7 cellular contexts compared by ENCODE assay signal in the genomic region with DNA sequence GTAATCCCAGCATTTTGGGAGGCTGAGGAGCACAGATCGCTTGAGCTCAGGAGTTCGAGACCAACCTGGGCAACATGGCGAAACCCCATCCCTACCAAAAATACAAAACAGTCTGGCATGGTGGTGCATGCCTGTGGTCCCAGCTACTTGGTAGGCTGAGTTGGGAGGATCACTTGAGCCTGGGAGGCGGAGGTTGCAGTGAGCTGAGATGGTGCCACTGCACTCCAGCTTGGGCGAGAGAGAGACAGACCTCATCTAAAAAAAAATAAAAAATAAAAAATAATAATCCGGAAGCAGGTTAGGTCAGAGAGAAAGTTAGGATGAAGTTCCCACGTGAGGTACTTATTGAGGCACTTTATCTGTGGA. TPM values are rescaled to one million over a fixed set of nuclear protein-coding genes. Genes with fewer than 3 reads are reported as not detected.
DNase-seq lines count a peak whose midpoint lies in the region; ATAC-seq and TF ChIP-seq lines count a peak whose summit lies in the region.
"Not testable (repeated sequence)": the region's sequence is repeated elsewhere in the genome, so short reads cannot be mapped to it uniquely, and the experiment has no call there.
"Had no signal": no experiment of that assay in that cellular context is flagged by ENCODE, and none has a peak within 500 bp of the region (broad histone marks: within the 10 kb centered on the region; RNA-seq: fewer than 3 reads in every experiment).

No MANE protein-coding gene starts in this region.

- H3K4me3 Mint-ChIP-seq in brain (peak overlapping the region; percentile 87 to 99 (median 97)), nephron (peak overlapping the region; percentile 94 to 98 (median 95))

- peak overlapping the region; percentile 88 for H3K4me2 ChIP-seq in SK-N-SH

- CTCF ChIA-PET in SK-N-SH (lab: Yijun Ruan, JAX), result interaction anchor here (0.6 to 5.4 kb wide), 29 partner anchors 8 to 218 kb away, joined by 3 to 51 read pairs (median 4); a partner anchor contains a TSS

- H3K36me3 ChIP-seq in GM06990 (ENCODE audit: control insufficient read depth, insufficient read depth, low read length) (peaks cover 11% of the 10 kb centered on the region), SK-N-SH (replicated peaks in 1 of 2; ENCODE audit: control insufficient read depth in 1 of 2, insufficient read depth in 2 of 2, low read length in 1 of 2) (peaks cover 9 to 30% of the 10 kb centered on the region in 2 experiments), heart left ventricle (peaks cover under 1 to 31% (median 28%) of the 10 kb centered on the region in 9 donors), thymus (ENCODE audit: control insufficient read depth, insufficient read depth) (peaks cover 27% of the 10 kb centered on the region)

- not testable (repeated sequence) for TF ChIP-seq RAD21 in SK-N-SH (IDR thresholded peaks at IDR 0.05; ENCODE audit: low read length)

- peaks cover 26% of the 10 kb centered on the region for H3K36me3 Mint-ChIP-seq in brain
- H3K36me3 Mint-ChIP-seq in nephron (ENCODE audit: low read depth), result peaks cover 29% of the 10 kb centered on the region

- peak overlapping the region; percentile 93 to 99 (median 97) for H3K27ac Mint-ChIP-seq in brain
- H3K27ac Mint-ChIP-seq in nephron, result peak overlapping the region; percentile 95 to 98 (median 98)

- H3K9me3 Mint-ChIP-seq in brain, nephron: not testable (repeated sequence)

- not testable (repeated sequence) for DNase-seq in GM06990 (ENCODE audit: extremely low read depth, insufficient read length); SK-N-SH; heart left ventricle

- peak overlapping the region; percentile 89 for H3K9ac ChIP-seq in SK-N-SH

- peak overlapping the region; percentile 93 for H2AFZ ChIP-seq in SK-N-SH (ENCODE audit: low read depth)

- H3K27ac ChIP-seq in SK-N-SH (ENCODE audit: low read depth in 2 of 2, low read length in 1 of 2), result peak overlapping the region; percentile 87 to 91
- peak overlapping the region; percentile 90 to 100 (median 98) for H3K27ac ChIP-seq in heart left ventricle
- peak overlapping the region; percentile 97 for H3K27ac ChIP-seq in thymus (ENCODE audit: low read depth)

- H3K4me1 ChIP-seq in SK-N-SH (ENCODE audit: control insufficient read depth in 1 of 2, insufficient read depth in 2 of 2, low read depth in 1 of 2, low read length in 1 of 2), result peaks cover 18 to 22% of the 10 kb centered on the region in 2 experiments
- peaks cover 0 to 29% (median 14%) of the 10 kb centered on the region in 12 donors for H3K4me1 ChIP-seq in heart left ventricle
- H3K4me1 ChIP-seq in thymus (ENCODE audit: control insufficient read depth, insufficient read depth, low read length), result not testable (repeated sequence)

- peaks cover 22% of the 10 kb centered on the region for H4K20me1 ChIP-seq in SK-N-SH (ENCODE audit: insufficient read depth)

- not testable (repeated sequence) for ATAC-seq in heart left ventricle

- TF ChIP-seq POLR2A in heart left ventricle (IDR thresholded peaks at IDR 0.05), result not testable (repeated sequence)

- not testable (repeated sequence) for H3K9me2 ChIP-seq in SK-N-SH

- POLR2A ChIA-PET in SK-N-SH (lab: Yijun Ruan, JAX), result interaction anchor here (0.6 to 2.3 kb wide), 20 partner anchors 10 to 241 kb away, joined by 3 to 23 read pairs (median 4); a partner anchor contains a TSS

- peaks cover 43% of the 10 kb centered on the region for H3F3A ChIP-seq in SK-N-SH (replicated peaks; ENCODE audit: insufficient read depth)

- not testable (repeated sequence) for H3K9me3 ChIP-seq in SK-N-SH; heart left ventricle; thymus (ENCODE audit: control insufficient read depth)

- H3K27me3 ChIP-seq in GM06990 (replicated peaks; ENCODE audit: control insufficient read depth, insufficient read depth, low read length); SK-N-SH (ENCODE audit: insufficient read depth); heart left ventricle; thymus (ENCODE audit: control insufficient read depth, insufficient read depth): not testable (repeated sequence)

- WGBS in SK-N-SH (ENCODE audit: low lambda C conversion rate), result 64% methylated on average over 7 of the region's 7 CpGs
- WGBS in heart left ventricle, 4 donors, result 37 to 44% (median 40%) methylated on average over 7 of the region's 7 CpGs
- WGBS in thymus, result 44% methylated on average over 7 of the region's 7 CpGs

- H3K4me3 ChIP-seq in GM06990 (replicated peaks; ENCODE audit: low read depth, low read length), result peak overlapping the region; percentile 69
- H3K4me3 ChIP-seq in SK-N-SH (ENCODE audit: low read depth in 2 of 2, low read length in 1 of 2), result peak overlapping the region; percentile 77 to 79
- H3K4me3 ChIP-seq in heart left ventricle, result peak overlapping the region; percentile 80 to 99 (median 94)
- peak overlapping the region; percentile 87 for H3K4me3 ChIP-seq in thymus (ENCODE audit: low read length)

- TF ChIP-seq CTCF in GM06990 (IDR thresholded peaks at IDR 0.05; ENCODE audit: insufficient read depth, low read length, poor library complexity, severe bottlenecking); SK-N-SH (IDR thresholded peaks at IDR 0.05); brain (conservative IDR thresholded peaks at IDR 0.05); heart left ventricle (IDR thresholded peaks at IDR 0.05); nephron (IDR thresholded peaks at IDR 0.05; ENCODE audit: unreplicated experiment in 3 of 3): not testable (repeated sequence)

- H3K4me1 Mint-ChIP-seq in brain (peaks cover 50% of the 10 kb centered on the region), nephron (peaks cover 32% of the 10 kb centered on the region)

- peaks cover 27% of the 10 kb centered on the region for H3K79me2 ChIP-seq in SK-N-SH (ENCODE audit: insufficient read depth)

- H3K27me3 Mint-ChIP-seq in brain; nephron (ENCODE audit: low read depth): not testable (repeated sequence)

- intact Hi-C loops in heart left ventricle (cut with DNase I), result loop anchor here in 4 of 10 donors (2.0 to 10.0 kb wide), 3 partner anchors 26 to 230 kb away; a partner anchor contains a TSS

- not testable (repeated sequence) for TF ChIP-seq EP300 in SK-N-SH (IDR thresholded peaks at IDR 0.05; ENCODE audit: borderline replicate concordance in 1 of 2, low read depth in 1 of 2, low read length in 1 of 2)

RNA-seq across cellular contexts. Expression of a gene that starts 0.8 kb away (rescaled TPM):
- 58.5 and 77.2 TPM in 2 replicates for polyA plus RNA-seq in SK-N-SH (2012; rRNA removed)
- 37.1 and 43.2 TPM in 2 replicates for polyA plus RNA-seq in SK-N-SH (2012; cell fraction: cytosol; rRNA removed)
- polyA plus RNA-seq in SK-N-SH (2012; cell fraction: nucleus; rRNA removed), result 190 and 230 TPM in 2 replicates
- 85.1 TPM for polyA plus RNA-seq in brain (ENCODE audit: insufficient read depth, low read depth, low replicate concordance)
- 10 to 100 TPM; 13.6 to 35.7 (median 22.0) TPM for total RNA-seq in heart left ventricle
- polyA plus RNA-seq in heart left ventricle, result 10 to 100 TPM in 1 of 2 donors, 1 to 10 TPM in 1; 8.5 to 19.3 TPM
- polyA plus RNA-seq in thymus, result 19.9 TPM

RNA-seq across cellular contexts. Expression of a gene that starts 19.4 kb away (rescaled TPM):
- 0.07 and 0.26 TPM in 2 replicates for polyA plus RNA-seq in SK-N-SH (2012; rRNA removed)
- 0.06 and 0.07 TPM in 2 replicates for polyA plus RNA-seq in SK-N-SH (2012; cell fraction: cytosol; rRNA removed)
- 0.72 and 1.0 TPM in 2 replicates for polyA plus RNA-seq in SK-N-SH (2012; cell fraction: nucleus; rRNA removed)
- 18.3 TPM for polyA plus RNA-seq in brain (ENCODE audit: insufficient read depth, low read depth, low replicate concordance)
- total RNA-seq in heart left ventricle, result 10 to 100 TPM in 4 of 9 donors, 1 to 10 TPM in 5; 7.4 to 75.8 (median 9.7) TPM
- polyA plus RNA-seq in heart left ventricle, result 10 to 100 TPM in 1 of 2 donors, 1 to 10 TPM in 1; 10.0 to 18.1 TPM
- 1.0 TPM for polyA plus RNA-seq in thymus
- total RNA-seq: H4 had no signal

RNA-seq across cellular contexts. Expression of a gene that starts 27.0 kb away (rescaled TPM):
- polyA plus RNA-seq in SK-N-SH (2012; rRNA removed) (24.3 and 28.4 TPM in 2 replicates), brain (ENCODE audit: insufficient read depth, low read depth, low replicate concordance) (13.8 TPM), heart left ventricle (under 1 TPM; 0.38 to 0.71 TPM), thymus (3.6 TPM)
- polyA plus RNA-seq in SK-N-SH (2012; cell fraction: cytosol; rRNA removed), result 13.0 and 18.6 TPM in 2 replicates
- 49.9 and 58.9 TPM in 2 replicates for polyA plus RNA-seq in SK-N-SH (2012; cell fraction: nucleus; rRNA removed)
- 1 to 10 TPM in 4 of 9 donors, under 1 TPM in 5; 0.31 to 1.8 (median 0.87) TPM for total RNA-seq in heart left ventricle

RNA-seq across cellular contexts. Expression of a gene that starts 27.6 kb away (rescaled TPM):
- polyA plus RNA-seq in SK-N-SH (2012; rRNA removed) (204 and 218 TPM in 2 replicates), brain (ENCODE audit: insufficient read depth, low read depth, low replicate concordance) (59.5 TPM), heart left ventricle (100 to 1,000 TPM; 172 to 178 TPM), thymus (81.4 TPM)
- polyA plus RNA-seq in SK-N-SH (2012; cell fraction: cytosol; rRNA removed), result 212 and 214 TPM in 2 replicates
- polyA plus RNA-seq in SK-N-SH (2012; cell fraction: nucleus; rRNA removed), result 56.4 and 74.7 TPM in 2 replicates
- total RNA-seq in heart left ventricle, result 100 to 1,000 TPM; 134 to 217 (median 154) TPM

RNA-seq across cellular contexts. Expression of a gene that starts 59.1 kb away (rescaled TPM):
- polyA plus RNA-seq in SK-N-SH (2012; rRNA removed), result 21.5 and 23.4 TPM in 2 replicates
- 25.5 and 28.2 TPM in 2 replicates for polyA plus RNA-seq in SK-N-SH (2012; cell fraction: cytosol; rRNA removed)
- 16.0 and 24.4 TPM in 2 replicates for polyA plus RNA-seq in SK-N-SH (2012; cell fraction: nucleus; rRNA removed)
- polyA plus RNA-seq in brain (ENCODE audit: insufficient read depth, low read depth, low replicate concordance), result 74.4 TPM
- total RNA-seq in heart left ventricle, result 10 to 100 TPM in 1 of 9 donors, 1 to 10 TPM in 8; 1.9 to 17.8 (median 5.2) TPM
- polyA plus RNA-seq in heart left ventricle, result 1 to 10 TPM in 1 of 2 donors, under 1 TPM in 1; 0.91 to 5.8 TPM
- 9.2 TPM for polyA plus RNA-seq in thymus
